ENCODE assay signal across 21 cellular contexts in the genomic region with DNA sequence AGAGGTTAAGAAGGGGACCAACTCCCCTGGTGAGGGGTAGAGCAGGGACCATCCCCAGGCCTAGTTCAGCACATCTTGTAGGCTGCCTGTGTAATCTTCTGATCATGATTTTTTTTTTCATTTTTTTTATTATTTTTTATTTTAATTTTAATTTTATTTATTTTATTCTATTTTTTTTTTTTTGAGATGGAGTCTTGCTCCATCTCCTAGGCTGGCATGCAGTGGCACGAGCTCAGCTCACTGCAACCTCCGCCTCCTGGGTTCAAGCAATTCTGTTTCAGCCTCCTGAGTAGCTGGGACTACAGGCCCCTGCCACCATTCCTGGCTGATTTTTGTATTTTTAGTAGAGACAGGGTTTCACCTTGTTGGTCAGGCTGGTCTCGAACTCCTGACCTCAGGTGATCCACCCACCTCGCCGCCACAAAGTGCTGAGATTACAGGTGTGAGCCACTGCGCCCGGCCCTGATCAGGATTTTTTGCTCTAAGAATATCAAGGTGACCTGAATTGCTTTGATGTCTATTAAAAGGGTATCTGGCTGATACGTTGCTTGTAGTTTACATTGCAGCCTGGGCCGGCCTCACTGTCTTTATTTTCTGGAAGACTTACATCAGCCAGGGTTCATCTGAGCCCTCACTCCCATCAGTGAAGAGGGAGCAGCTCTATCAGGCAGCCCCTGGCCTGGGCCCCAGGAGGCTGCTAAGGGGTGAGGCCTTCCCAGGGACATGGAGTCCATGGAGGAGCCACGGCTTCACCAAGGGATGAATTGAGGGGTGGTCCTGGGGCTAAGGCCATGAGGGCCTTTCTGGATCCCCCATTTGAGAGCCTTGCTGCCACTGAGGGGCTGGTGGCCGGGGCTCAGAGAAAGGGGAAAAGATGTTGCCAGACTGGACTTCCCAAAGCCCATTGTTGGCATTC. TPM values are rescaled to one million over a fixed set of nuclear protein-coding genes. Genes with fewer than 3 reads are reported as not detected.
DNase-seq lines count a peak whose midpoint lies in the region; ATAC-seq, FAIRE-seq and TF ChIP-seq lines count a peak whose summit lies in the region.
"Had no signal": no experiment of that assay in that cellular context is flagged by ENCODE, and none has a peak within 500 bp of the region (broad histone marks: within the 10 kb centered on the region; RNA-seq: fewer than 3 reads in every experiment).

No MANE protein-coding gene starts in this region.

- no peak overlapping the region for H2AK5ac ChIP-seq in IMR-90 (ENCODE audit: low read depth, low read length)

- TF ChIP-seq POLR2A in IMR-90 (IDR thresholded peaks at IDR 0.05; ENCODE audit: low read depth, low read length) (no peak), GM12892 (IDR thresholded peaks at IDR 0.05; ENCODE audit: low read depth, low read length) (no peak)

- no peak overlapping the region for H2BK5ac ChIP-seq in IMR-90 (ENCODE audit: low read depth, low read length, poor library complexity, severe bottlenecking)

- H2BK15ac ChIP-seq in IMR-90 (ENCODE audit: low read depth, low read length): no peak overlapping the region

- no peaks in the 10 kb centered on the region for H3K27me3 Mint-ChIP-seq in chondrocyte (ENCODE audit: low read depth)
- H3K27me3 Mint-ChIP-seq in stimulated activated memory B cell treated with anti-CD40 and anti-IgM and Interleukin-4, amounts not matched to agents 10 μg/mL and 1 μg/mL and 100 μg/mL, for 72 hours: peaks cover 28% of the 10 kb centered on the region

- H3K27me3 ChIP-seq in IMR-90 (ENCODE audit: control insufficient read depth, insufficient read depth, low read length): no peaks in the 10 kb centered on the region
- H3K27me3 ChIP-seq: BE2C had no signal

- no peak overlapping the region for H4K91ac ChIP-seq in IMR-90 (ENCODE audit: insufficient read depth, low read depth, low read length)

- H3K79me1 ChIP-seq in IMR-90 (ENCODE audit: low read depth in 1 of 2, low read length in 2 of 2): peaks cover 0 to 6% of the 10 kb centered on the region in 2 experiments; a peak in 1 of 4 replicates

- H2BK120ac ChIP-seq in IMR-90 (ENCODE audit: low read depth, low read length): no peak overlapping the region

- no peak overlapping the region for H3K18ac ChIP-seq in IMR-90 (ENCODE audit: low read depth, low read length)

- H3K4me2 ChIP-seq in IMR-90 (ENCODE audit: low read depth, low read length): no peak overlapping the region
- H3K4me2 ChIP-seq: GM23338 had no signal

- no peaks in the 10 kb centered on the region for H3K9me3 ChIP-seq in IMR-90 (ENCODE audit: control insufficient read depth, insufficient read depth, low read length)
- H3K9me3 ChIP-seq: BE2C had no signal

- ATAC-seq in IMR-90 (ENCODE audit: low read depth) (no peak), HG03469 (IDR thresholded peaks at IDR 0.05; ENCODE audit: unreplicated experiment) (no peak)
- peak; percentile 58 for ATAC-seq in stimulated activated memory B cell treated with anti-CD40 and anti-IgM and Interleukin-4, amounts not matched to agents 10 μg/mL and 1 μg/mL and 100 μg/mL, for 72 hours
- ATAC-seq: GM23338 had no signal

- TF ChIP-seq RAD21 in IMR-90 (IDR thresholded peaks at IDR 0.05; ENCODE audit: low read length): no peak

- TF ChIP-seq CTCF in IMR-90 (conservative IDR thresholded peaks at IDR 0.05; ENCODE audit: low read depth, low read length): no peak
- no peak for TF ChIP-seq CTCF in chondrocyte (IDR thresholded peaks at IDR 0.05)

- peaks cover 1% of the 10 kb centered on the region; the same call in 1 of the 2 replicates for H3K4me1 ChIP-seq in IMR-90 (ENCODE audit: control insufficient read depth, insufficient read depth, low read length)
- H3K4me1 ChIP-seq: BE2C had no signal

- H2AK9ac ChIP-seq in IMR-90 (replicated peaks; ENCODE audit: low read depth, low read length, poor library complexity): peak overlapping the region; percentile 42

- no peak overlapping the region for H3K4ac ChIP-seq in IMR-90 (ENCODE audit: low read depth, low read length)

- CTCF ChIA-PET in IMR-90 (lab: Yijun Ruan, JAX): interaction anchor here (0.7 kb wide), 1 partner anchor 14 kb away, joined by 3 read pairs; no protein-coding TSS in a partner anchor

- no peak for FAIRE-seq in GM12892 (lab: Jason Lieb, UNC)
- FAIRE-seq: D721Med had no signal

- POLR2A ChIA-PET in IMR-90 (lab: Charles Lee; ENCODE audit: unreplicated experiment): no interaction called here

- no peak overlapping the region for H3K9ac ChIP-seq in IMR-90 (ENCODE audit: low read depth, low read length)

- peaks cover 8% of the 10 kb centered on the region for H3K4me1 Mint-ChIP-seq in chondrocyte (ENCODE audit: low read depth)
- H3K4me1 Mint-ChIP-seq in stimulated activated memory B cell treated with anti-CD40 and anti-IgM and Interleukin-4, amounts not matched to agents 10 μg/mL and 1 μg/mL and 100 μg/mL, for 72 hours: no peaks in the 10 kb centered on the region

- no peak overlapping the region for H3K14ac ChIP-seq in IMR-90 (replicated peaks; ENCODE audit: low read depth, low read length)

- no peak overlapping the region for H2AFZ ChIP-seq in IMR-90 (replicated peaks; ENCODE audit: low read length, poor library complexity)
- H2AFZ ChIP-seq: GM23338 had no signal

- no peaks in the 10 kb centered on the region for H3K9me3 Mint-ChIP-seq in chondrocyte (ENCODE audit: low read depth)
- no peaks in the 10 kb centered on the region for H3K9me3 Mint-ChIP-seq in stimulated activated memory B cell treated with anti-CD40 and anti-IgM and Interleukin-4, amounts not matched to agents 10 μg/mL and 1 μg/mL and 100 μg/mL, for 72 hours
- H3K9me3 Mint-ChIP-seq: GM23338 had no signal

- dilution Hi-C loops in IMR-90 (cut with HindIII; ENCODE audit: low sequenced_read_pairs, unreplicated experiment): loop anchor here (25.0 kb wide), 1 partner anchor 97 kb away; no protein-coding TSS in a partner anchor

- H3K27ac ChIP-seq in IMR-90 (ENCODE audit: insufficient read depth, low read length): no peak overlapping the region
- H3K27ac ChIP-seq: HL-60 had no signal

- no peak overlapping the region for H4K8ac ChIP-seq in IMR-90 (ENCODE audit: low read depth in 2 of 2, low read length in 2 of 2)

- in situ Hi-C loops in IMR-90 (cut with MboI; ENCODE audit: low sequenced_read_pairs): loop anchor here (25.0 kb wide), 1 partner anchor 622 kb away; the partner anchor contains the start of gene LYSMD4

- H3K36me3 ChIP-seq in IMR-90 (ENCODE audit: control insufficient read depth, insufficient read depth, low read length): peaks cover 2% of the 10 kb centered on the region; the same call in 1 of the 2 replicates

- BruUV-seq in IMR-90 (replicated peaks; lab: Mats Ljungman, UMichigan): no TSS peak

- peaks cover 38% of the 10 kb centered on the region for H3K36me3 Mint-ChIP-seq in chondrocyte (ENCODE audit: low read depth)
- no peaks in the 10 kb centered on the region for H3K36me3 Mint-ChIP-seq in stimulated activated memory B cell treated with anti-CD40 and anti-IgM and Interleukin-4, amounts not matched to agents 10 μg/mL and 1 μg/mL and 100 μg/mL, for 72 hours

- no peaks in the 10 kb centered on the region for H4K20me1 ChIP-seq in IMR-90 (ENCODE audit: insufficient read depth, low read length)

- DNase-seq in IMR-90 (no peak), chondrocyte (ENCODE audit: low spot score) (peak; percentile 56), mesenteric fat pad (ENCODE audit: low spot score) (peak; percentile 83), HT-29 (ENCODE audit: low spot score) (no peak), GM12892 (ENCODE audit: insufficient read length) (no peak)
- no peak for DNase-seq in activated CD4-positive, alpha-beta T cell treated with anti-CD3 and anti-CD28 coated beads for 1 hour
- DNase-seq: BE2C; CD4-positive, alpha-beta memory T cell; DND-41; GF-D8; KG1; NCI-H1092 treated with DMSO at 0.1 percent for 48 hours; NCI-H1694; NCI-H2107; NCI-H226; NCI-H526 treated with DMSO at 0.1 percent for 48 hours had no signal

- H3K56ac ChIP-seq in IMR-90 (ENCODE audit: extremely low read depth, insufficient read depth, low read length): no peak overlapping the region

- H3K9me1 ChIP-seq in IMR-90 (ENCODE audit: insufficient read depth, low read length): 0 out of 2 replicates have a peak, but pooled peaks cover 4% of the 10 kb centered on the region

- H3K4me3 Mint-ChIP-seq in chondrocyte (ENCODE audit: unreplicated experiment): no peak overlapping the region
- no peak overlapping the region for H3K4me3 Mint-ChIP-seq in stimulated activated memory B cell treated with anti-CD40 and anti-IgM and Interleukin-4, amounts not matched to agents 10 μg/mL and 1 μg/mL and 100 μg/mL, for 72 hours
- H3K4me3 Mint-ChIP-seq: CD4-positive, alpha-beta memory T cell; GM23338 had no signal

- 75% methylated on average over 4 of the region's 11 CpGs; no CpG with 5 or more reads in 1 of the 2 experiments for WGBS in IMR-90 (ENCODE audit: extremely low coverage in 2 of 2, insufficient read length in 1 of 2), 2 experiments

- H3K4me3 ChIP-seq in IMR-90 (ENCODE audit: insufficient read depth, low read depth, low read length): no peak overlapping the region
- H3K4me3 ChIP-seq: GM23338 had no signal

- H3K27ac Mint-ChIP-seq in chondrocyte (ENCODE audit: unreplicated experiment): no peak overlapping the region
- H3K27ac Mint-ChIP-seq in stimulated activated memory B cell treated with anti-CD40 and anti-IgM and Interleukin-4, amounts not matched to agents 10 μg/mL and 1 μg/mL and 100 μg/mL, for 72 hours: no peak overlapping the region
- H3K27ac Mint-ChIP-seq: GM23338 had no signal

- intact Hi-C loops in IMR-90 (cut with micrococcal nuclease): no loop called here

- H3K23ac ChIP-seq in IMR-90 (ENCODE audit: low read depth, low read length): no peak overlapping the region

- H2BK20ac ChIP-seq in IMR-90 (ENCODE audit: low read depth, low read length): no peak overlapping the region

- no peak overlapping the region for H4K5ac ChIP-seq in IMR-90 (ENCODE audit: low read depth, low read length)

TF ChIP-seq in IMR-90, 13 proteins besides CTCF, POLR2A, EP300 and RAD21 (continues in another document):
- TF ChIP-seq MAZ (IDR thresholded peaks at IDR 0.05; ENCODE audit: borderline replicate concordance, low read depth, low read length): no peak
- TF ChIP-seq RFX5 (IDR thresholded peaks at IDR 0.05; ENCODE audit: low read depth, low read length): no peak
- no peak for TF ChIP-seq CHD1 (IDR thresholded peaks at IDR 0.05; ENCODE audit: low read depth, low read length)
- no peak for TF ChIP-seq USF2 (IDR thresholded peaks at IDR 0.05; ENCODE audit: low read depth, low read length)

RNA-seq across cellular contexts. Expression of gene SYNM, which starts 10.7 kb away (rescaled TPM):
- total RNA-seq in IMR-90 (2012; rRNA removed) (3.4 and 5.0 TPM in 2 replicates), chondrocyte (13.2 to 23.4 TPM (median 22.1 TPM) in 3 replicates), mesenteric fat pad (36.4 TPM)
- polyA plus RNA-seq in IMR-90 (2012; rRNA removed): 1.9 and 2.1 TPM in 2 replicates
- polyA plus RNA-seq in IMR-90 (2012; cell fraction: cytosol; rRNA removed): 0.81 and 0.86 TPM in 2 replicates
- polyA plus RNA-seq in IMR-90 (2012; cell fraction: nucleus; rRNA removed; ENCODE audit: low replicate concordance): 3.0 and 8.1 TPM in 2 replicates
- not detected in 2 replicates for total RNA-seq in HT-29 (2014; rRNA removed; shearing (Covaris generic))
- polyA plus RNA-seq in GM12892 (2012; ENCODE audit: missing spikeins): 0.23 TPM

Comparison
In these comparisons a context has a peak if more than half of its experiments do, and no peak if none do; other contexts are left out.
1. DNase-seq: peak in chondrocyte (single experiment) and mesenteric fat pad (single experiment); none in IMR-90 (single experiment), HT-29 (single experiment), GM12892 (single experiment) and activated CD4-positive, alpha-beta T cell treated with anti-CD3 and anti-CD28 coated beads for 1 hour (single experiment).